In the genomic region with DNA sequence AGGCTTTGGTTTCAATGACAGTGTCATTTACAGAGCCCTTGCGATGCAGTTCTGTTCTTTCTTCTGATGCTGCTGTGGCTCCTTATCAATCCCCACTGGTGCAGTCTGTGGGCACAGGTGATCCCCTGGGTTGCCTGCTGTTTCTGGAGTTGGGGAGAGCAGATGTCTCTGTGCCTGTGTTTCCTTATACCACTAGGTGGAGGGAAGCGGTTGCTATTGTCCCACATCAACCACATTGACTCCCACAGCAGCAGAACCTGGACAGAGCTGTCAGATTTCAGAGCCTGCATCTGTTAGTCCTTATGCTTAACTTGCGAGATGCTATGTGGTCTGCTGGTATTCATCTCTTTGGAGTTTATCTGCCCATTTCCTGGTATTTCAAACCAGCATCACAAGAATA, we compare ENCODE assay signal across 13 cellular contexts. TPM values are rescaled to one million over a fixed set of nuclear protein-coding genes. Genes with fewer than 3 reads are reported as not detected.
DNase-seq lines count a peak whose midpoint lies in the region; ATAC-seq lines count a peak whose summit lies in the region.
"Had no signal": no experiment of that assay in that cellular context is flagged by ENCODE, and none has a peak within 500 bp of the region (broad histone marks: within the 10 kb centered on the region; RNA-seq: fewer than 3 reads in every experiment).

No MANE protein-coding gene starts in this region.

- no peak overlapping the region for H2AK5ac ChIP-seq in mesendoderm (ENCODE audit: low read length)

- H2BK5ac ChIP-seq in mesendoderm (ENCODE audit: low read length), result no peak overlapping the region

- H3K18ac ChIP-seq in mesendoderm (ENCODE audit: low read length), result no peak overlapping the region

- no CpG with 5 or more reads among the region's 3 CpGs for WGBS in mesendoderm (ENCODE audit: extremely low coverage, insufficient coverage, low lambda C conversion rate)

- H3K56ac ChIP-seq in mesendoderm (ENCODE audit: low read length), result no peak overlapping the region

- no peaks in the 10 kb centered on the region for H3K4me1 ChIP-seq in mesendoderm (ENCODE audit: control insufficient read depth, low read depth, low read length)

- no peak overlapping the region for H4K5ac ChIP-seq in mesendoderm (ENCODE audit: low read length)

- H3K4me3 Mint-ChIP-seq in activated CD8-positive, alpha-beta T cell treated with anti-CD3 and anti-CD28 coated beads, Interleukin-2, amount 10 ng/mL, durations not matched to agents 7 days and 5 days, result no peak overlapping the region
- H3K4me3 Mint-ChIP-seq: stimulated activated naive B cell treated with anti-CD40 and anti-IgM and Interleukin-4, amounts not matched to agents 10 μg/mL and 1 μg/mL and 100 μg/mL, for 72 hours had no signal

- DNase-seq in NCI-H2171 treated with DMSO at 0.1 percent for 48 hours (lab: John Stamatoyannopoulos, UW), result peak; percentile 39
- no peak for DNase-seq in NCI-H2171 (lab: John Stamatoyannopoulos, UW)
- peak; percentile 56 for DNase-seq in activated CD8-positive, alpha-beta T cell treated with anti-CD3 and anti-CD28 coated beads, Interleukin-2, amount 10 ng/mL, durations not matched to agents 7 days and 5 days
- peak; percentile 62 for DNase-seq in mesendoderm
- DNase-seq in NCI-H446 (lab: John Stamatoyannopoulos, UW), result no peak
- no peak for DNase-seq in NCI-H187 (lab: John Stamatoyannopoulos, UW)
- no peak for DNase-seq in NCI-H1694 (lab: John Stamatoyannopoulos, UW)
- DNase-seq: activated CD4-positive, alpha-beta T cell treated with anti-CD3 and anti-CD28 coated beads, Interleukin-2, amount 50 U/mL, for 48 hours; erythroblast; NCI-H1105; posterior cingulate gyrus; stimulated activated naive B cell treated with anti-CD40 and anti-IgM and Interleukin-4, amounts not matched to agents 10 μg/mL and 1 μg/mL and 100 μg/mL, for 72 hours had no signal

- peaks cover 20% of the 10 kb centered on the region for H3K4me1 Mint-ChIP-seq in activated CD8-positive, alpha-beta T cell treated with anti-CD3 and anti-CD28 coated beads, Interleukin-2, amount 10 ng/mL, durations not matched to agents 7 days and 5 days (ENCODE audit: low read depth)
- H3K4me1 Mint-ChIP-seq: stimulated activated naive B cell treated with anti-CD40 and anti-IgM and Interleukin-4, amounts not matched to agents 10 μg/mL and 1 μg/mL and 100 μg/mL, for 72 hours had no signal

- no peak overlapping the region for H3K27ac Mint-ChIP-seq in activated CD8-positive, alpha-beta T cell treated with anti-CD3 and anti-CD28 coated beads, Interleukin-2, amount 10 ng/mL, durations not matched to agents 7 days and 5 days
- H3K27ac Mint-ChIP-seq: stimulated activated naive B cell treated with anti-CD40 and anti-IgM and Interleukin-4, amounts not matched to agents 10 μg/mL and 1 μg/mL and 100 μg/mL, for 72 hours had no signal

- CTCF ChIA-PET in activated CD8-positive, alpha-beta T cell treated with anti-CD3 and anti-CD28 coated beads, Interleukin-2, amount 10 ng/mL, durations not matched to agents 7 days and 5 days (lab: Charles Lee), result interaction anchor here (1.3 to 1.4 kb wide), 2 partner anchors 9 to 75 kb away, joined by 4 to 5 read pairs; a partner anchor contains a TSS

- no peak overlapping the region for H3K23ac ChIP-seq in mesendoderm (ENCODE audit: low read length)

- no peak overlapping the region for H2BK120ac ChIP-seq in mesendoderm (ENCODE audit: low read depth, low read length)

- no peaks in the 10 kb centered on the region for H3K9me3 Mint-ChIP-seq in activated CD8-positive, alpha-beta T cell treated with anti-CD3 and anti-CD28 coated beads, Interleukin-2, amount 10 ng/mL, durations not matched to agents 7 days and 5 days (ENCODE audit: insufficient read depth)

- no peaks in the 10 kb centered on the region for H3K27me3 ChIP-seq in mesendoderm (ENCODE audit: insufficient read depth, low read length, poor library complexity)

- H3K36me3 Mint-ChIP-seq in activated CD8-positive, alpha-beta T cell treated with anti-CD3 and anti-CD28 coated beads, Interleukin-2, amount 10 ng/mL, durations not matched to agents 7 days and 5 days (ENCODE audit: low read depth), result peaks cover 41% of the 10 kb centered on the region
- H3K36me3 Mint-ChIP-seq: stimulated activated naive B cell treated with anti-CD40 and anti-IgM and Interleukin-4, amounts not matched to agents 10 μg/mL and 1 μg/mL and 100 μg/mL, for 72 hours had no signal

- no peak overlapping the region for H3K9ac ChIP-seq in mesendoderm (ENCODE audit: low read length)

- no peak overlapping the region for H3K4ac ChIP-seq in mesendoderm (ENCODE audit: low read depth, low read length)

- H3K79me1 ChIP-seq in mesendoderm (ENCODE audit: low read length), result no peaks in the 10 kb centered on the region

- peaks cover 1% of the 10 kb centered on the region for H3K36me3 ChIP-seq in mesendoderm (ENCODE audit: control insufficient read depth, insufficient read depth, low read length)

- H3K27ac ChIP-seq in mesendoderm (ENCODE audit: low read depth, low read length), result no peak overlapping the region

- H4K8ac ChIP-seq in mesendoderm (ENCODE audit: low read depth, low read length), result no peak overlapping the region

- no peaks in the 10 kb centered on the region for H3K79me2 ChIP-seq in mesendoderm (ENCODE audit: control insufficient read depth, insufficient read depth, low read length)

- H2BK15ac ChIP-seq in mesendoderm (replicated peaks; ENCODE audit: low read depth), result no peak overlapping the region

- ATAC-seq in HG03108 (IDR thresholded peaks at IDR 0.05; ENCODE audit: unreplicated experiment), result peak; percentile 46
- peak; percentile 91 for ATAC-seq in activated CD8-positive, alpha-beta T cell treated with anti-CD3 and anti-CD28 coated beads, Interleukin-2, amount 10 ng/mL, durations not matched to agents 7 days and 5 days
- ATAC-seq: stimulated activated naive B cell treated with anti-CD40 and anti-IgM and Interleukin-4, amounts not matched to agents 10 μg/mL and 1 μg/mL and 100 μg/mL, for 72 hours had no signal

- no peaks in the 10 kb centered on the region for H3K27me3 Mint-ChIP-seq in activated CD8-positive, alpha-beta T cell treated with anti-CD3 and anti-CD28 coated beads, Interleukin-2, amount 10 ng/mL, durations not matched to agents 7 days and 5 days (ENCODE audit: low read depth)
- H3K27me3 Mint-ChIP-seq: stimulated activated naive B cell treated with anti-CD40 and anti-IgM and Interleukin-4, amounts not matched to agents 10 μg/mL and 1 μg/mL and 100 μg/mL, for 72 hours had no signal

- POLR2A ChIA-PET in activated CD8-positive, alpha-beta T cell treated with anti-CD3 and anti-CD28 coated beads, Interleukin-2, amount 10 ng/mL, durations not matched to agents 7 days and 5 days (lab: Charles Lee), result interaction anchor here (0.8 kb wide), 1 partner anchor 75 kb away, joined by 3 read pairs; a partner anchor contains a TSS

- H3K4me2 ChIP-seq in mesendoderm (ENCODE audit: low read length), result no peak overlapping the region

- no peak overlapping the region for H3K4me3 ChIP-seq in mesendoderm (ENCODE audit: low read length)

RNA-seq across cellular contexts. Expression of a gene that starts 57.7 kb away (rescaled TPM):
- total RNA-seq in activated CD8-positive, alpha-beta T cell treated with anti-CD3 and anti-CD28 coated beads, Interleukin-2, amount 10 ng/mL, durations not matched to agents 7 days and 5 days, result 10 to 100 TPM; 33.7 to 35.2 TPM
- polyA plus RNA-seq in mesendoderm (2013, experiment 1 of 2), result 7.4 TPM
- 7.3 TPM for polyA plus RNA-seq in mesendoderm (2013, experiment 2 of 2)

Comparison
In these comparisons a context has a peak if more than half of its experiments do, and no peak if none do; other contexts are left out.
1. DNase-seq: peak in NCI-H2171 treated with DMSO at 0.1 percent for 48 hours (single experiment), activated CD8-positive, alpha-beta T cell treated with anti-CD3 and anti-CD28 coated beads, Interleukin-2, amount 10 ng/mL, durations not matched to agents 7 days and 5 days (single experiment) and mesendoderm (single experiment); none in NCI-H2171 (single experiment), NCI-H446 (0 of 2), NCI-H187 (0 of 2) and NCI-H1694 (single experiment).